In the genomic region with DNA sequence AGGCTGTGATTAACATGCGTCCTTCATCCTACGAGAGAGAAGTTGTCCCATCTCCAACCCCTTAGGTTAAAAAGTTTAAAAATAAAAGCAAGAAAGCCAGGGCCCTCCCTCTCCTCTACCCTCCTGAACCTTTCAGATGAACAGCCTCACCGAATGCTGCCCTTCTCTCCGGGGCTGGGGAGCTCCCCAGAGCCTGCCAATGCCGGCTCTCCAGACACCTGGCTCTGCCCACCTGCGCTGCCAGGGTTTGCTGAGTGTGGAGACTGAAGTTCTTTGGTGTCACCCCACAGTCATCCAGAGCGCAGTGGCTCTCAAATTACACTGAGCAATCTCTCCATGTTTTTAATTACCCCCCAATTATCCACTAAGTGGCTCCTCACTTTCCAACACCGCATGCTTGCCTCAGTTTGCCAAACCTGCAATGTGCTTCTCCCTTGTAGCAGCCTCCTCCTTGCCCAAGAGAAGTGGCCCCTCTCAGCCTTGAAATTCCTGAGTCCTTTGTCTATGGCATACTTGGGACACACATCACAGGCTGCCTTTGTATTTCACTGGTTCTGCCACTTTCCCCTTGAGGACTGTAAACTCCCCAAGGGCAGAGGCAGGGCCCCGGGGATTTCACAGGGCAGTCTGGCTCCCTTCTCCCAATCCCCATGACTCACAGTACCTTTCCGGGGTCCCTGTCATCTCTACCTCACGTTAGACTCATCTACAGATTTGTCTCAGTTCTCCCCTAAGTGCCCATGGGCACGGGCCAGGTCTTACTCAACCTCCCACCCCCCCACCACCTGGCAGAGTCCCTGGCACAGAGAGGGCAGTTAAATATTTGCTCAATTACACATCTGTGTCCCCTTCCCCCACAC, we compare ENCODE assay signal across 8 cellular contexts. TPM values are rescaled to one million over a fixed set of nuclear protein-coding genes. Genes with fewer than 3 reads are reported as not detected.
DNase-seq lines count a peak whose midpoint lies in the region; ATAC-seq, FAIRE-seq and TF ChIP-seq lines count a peak whose summit lies in the region.

No MANE protein-coding gene starts in this region.

- ATAC-seq in GM21576 (IDR thresholded peaks at IDR 0.05; ENCODE audit: unreplicated experiment), result no peak

- peaks cover 34% of the 10 kb centered on the region for H3K36me3 Mint-ChIP-seq in HFFc6 (ENCODE audit: low read depth)

- 6 to 7% methylated on average over 12 of the region's 12 CpGs for WGBS in lower leg skin, 2 donors

- peaks cover 21% of the 10 kb centered on the region for H3K36me3 ChIP-seq in bronchial epithelial cell (ENCODE audit: control insufficient read depth, insufficient read depth, low read length)

- peaks cover 48% of the 10 kb centered on the region for H3K4me1 Mint-ChIP-seq in HFFc6 (ENCODE audit: low read depth)

- TF ChIP-seq POLR2A in lower leg skin (IDR thresholded peaks at IDR 0.05), result no peak

- peak overlapping the region; percentile 96 for H3K4me3 Mint-ChIP-seq in HFFc6

- no peaks in the 10 kb centered on the region for H3K27me3 ChIP-seq in bronchial epithelial cell (ENCODE audit: control insufficient read depth, insufficient read depth, low read length)

- intact Hi-C loops in lower leg skin (cut with DNase I; ENCODE audit: low total_unique reads), result loop anchor here (10.0 kb wide), 1 partner anchor 51 kb away; no protein-coding TSS in a partner anchor

- H3K4me3 ChIP-seq in bronchial epithelial cell (ENCODE audit: low read depth, low read length) (peak overlapping the region; percentile 90), lower leg skin (ENCODE audit: low read depth, poor library complexity, severe bottlenecking) (peak overlapping the region; percentile 93)

- no peak for FAIRE-seq in bronchial epithelial cell (lab: Jason Lieb, UNC)

- peaks cover 14% of the 10 kb centered on the region for H3K27me3 Mint-ChIP-seq in HFFc6 (ENCODE audit: insufficient read depth)

- H3K9me3 Mint-ChIP-seq in HFFc6, result no peaks in the 10 kb centered on the region

- DNase-seq in ACHN, result peak; percentile 66
- peak; percentile 70 for DNase-seq in HFFc6
- peak in 3 of 5 experiments; percentile 42 to 53 (median 46) for DNase-seq in T-helper 2 cell
- peak; percentile 86 for DNase-seq in bronchial epithelial cell (ENCODE audit: low read depth)
- DNase-seq in lower leg skin (ENCODE audit: low spot score in 2 of 2), result no peak
- peak; percentile 82 for DNase-seq in stimulated activated CD8-positive, alpha-beta memory T cell treated with anti-CD3 and anti-CD28 coated beads, Interleukin-4, amount 100 ng/mL, for 48 hours
- no peak for DNase-seq in putamen (ENCODE audit: low spot score)

- in situ Hi-C loops in ACHN (cut with HindIII; ENCODE audit: low pct_ligation_motif_present, low pct_unique_long_range_greater_than_20kb, low sequenced_read_pairs), result no loop called here

- TF ChIP-seq CTCF in HFFc6 (IDR thresholded peaks at IDR 0.05), result no peak
- no peak for TF ChIP-seq CTCF in bronchial epithelial cell (IDR thresholded peaks at IDR 0.05; ENCODE audit: insufficient read depth, low read length, severe bottlenecking)
- TF ChIP-seq CTCF in lower leg skin (IDR thresholded peaks at IDR 0.05), result no peak

- H3K27ac Mint-ChIP-seq in HFFc6, result peak overlapping the region; percentile 90

RNA-seq across cellular contexts. Expression of gene MYH9, which starts 2.0 kb away (rescaled TPM):
- total RNA-seq in HFFc6 (2021; fragmentation: NEBNext Ultra II Directional; extraction: Animal tissue kit (Norgen Biotek cat#: 25700)), result 1,000 to 10,000 TPM in 2 of 6 experiments, 100 to 1,000 TPM in 4; 881 to 1,084 (median 937) TPM
- total RNA-seq in bronchial epithelial cell (378 and 611 TPM in 2 replicates), lower leg skin (100 to 1,000 TPM; 258 to 335 (median 307) TPM)

Comparison
In these comparisons a context has a peak if more than half of its experiments do, and no peak if none do; other contexts are left out.
1. DNase-seq: peak in ACHN (single experiment), HFFc6 (single experiment), T-helper 2 cell (3 of 5), bronchial epithelial cell (single experiment) and stimulated activated CD8-positive, alpha-beta memory T cell treated with anti-CD3 and anti-CD28 coated beads, Interleukin-4, amount 100 ng/mL, for 48 hours (single experiment); none in lower leg skin (0 of 2) and putamen (single experiment).